25 cellular contexts compared by ENCODE assay signal in genomic region chr6:4983322-4983721, GRCh38.
"Had no signal": no experiment of that assay in that cellular context is flagged by ENCODE, and none has a peak within 500 bp of the region (broad histone marks: within the 10 kb centered on the region; RNA-seq: fewer than 3 reads in every experiment).

No MANE protein-coding gene starts in this region.

- H3K36me3 ChIP-seq: colonic mucosa, esophagus muscularis mucosa, gastroesophageal sphincter, heart left ventricle, neutrophil, prostate gland, transverse colon, upper lobe of right lung, uterus had no signal

- H3K4me2 ChIP-seq: hepatocyte had no signal

- ATAC-seq: foreskin keratinocyte; gastroesophageal sphincter; heart left ventricle; left lobe of liver; mucosa of descending colon; natural killer cell treated with Interleukin-12 subunit alpha and Interleukin-12 subunit beta and Interleukin-15 and Interleukin-18, amount 100 ng/mL, for 72 hours; right cardiac atrium; stimulated activated naive B cell treated with anti-CD40 and anti-IgM and Interleukin-4, amounts not matched to agents 10 μg/mL and 1 μg/mL and 100 μg/mL, for 72 hours; upper lobe of right lung had no signal

- H3K27ac ChIP-seq: colonic mucosa, esophagus muscularis mucosa, foreskin keratinocyte, gastroesophageal sphincter, heart left ventricle, hepatocyte, neutrophil, prostate gland, transverse colon, upper lobe of right lung, uterus had no signal

- H3K4me3 ChIP-seq: colonic mucosa, esophagus muscularis mucosa, gastroesophageal sphincter, heart left ventricle, hepatocyte, lung, mucosa of descending colon, prostate gland, transverse colon, upper lobe of right lung, uterus had no signal

- H3K9me3 ChIP-seq: colonic mucosa, prostate gland, transverse colon, uterus had no signal

- H2AFZ ChIP-seq: hepatocyte had no signal

- H3K79me2 ChIP-seq: hepatocyte had no signal

- H3K27me3 ChIP-seq: colonic mucosa, esophagus muscularis mucosa, foreskin keratinocyte, gastroesophageal sphincter, heart left ventricle, hepatocyte, neutrophil, transverse colon, upper lobe of right lung, uterus had no signal

- H3K4me1 ChIP-seq: colonic mucosa, esophagus muscularis mucosa, foreskin keratinocyte, gastroesophageal sphincter, heart left ventricle, prostate gland, transverse colon, upper lobe of right lung, uterus had no signal

- DNase-seq: colonic mucosa; effector CD8-positive, alpha-beta T cell; endodermal cell; foreskin keratinocyte; heart left ventricle; kidney; mucosa of descending colon; naive B cell; right cardiac atrium; small intestine; stimulated activated CD4-positive, alpha-beta T cell treated with anti-CD3 and anti-CD28 coated beads, Interleukin-15, amount 100 ng/mL, for 24 hours; stimulated activated CD4-positive, alpha-beta T cell treated with anti-CD3 and anti-CD28 coated beads, Interleukin-2, amount 100 ng/mL, for 48 hours; stimulated activated naive B cell treated with anti-CD40 and anti-IgM and Interleukin-4, amounts not matched to agents 10 μg/mL and 1 μg/mL and 100 μg/mL, for 72 hours; transverse colon; upper lobe of right lung; uterus had no signal

- FAIRE-seq: endothelial cell of umbilical vein, kidney, small intestine had no signal
